In the genomic region with DNA sequence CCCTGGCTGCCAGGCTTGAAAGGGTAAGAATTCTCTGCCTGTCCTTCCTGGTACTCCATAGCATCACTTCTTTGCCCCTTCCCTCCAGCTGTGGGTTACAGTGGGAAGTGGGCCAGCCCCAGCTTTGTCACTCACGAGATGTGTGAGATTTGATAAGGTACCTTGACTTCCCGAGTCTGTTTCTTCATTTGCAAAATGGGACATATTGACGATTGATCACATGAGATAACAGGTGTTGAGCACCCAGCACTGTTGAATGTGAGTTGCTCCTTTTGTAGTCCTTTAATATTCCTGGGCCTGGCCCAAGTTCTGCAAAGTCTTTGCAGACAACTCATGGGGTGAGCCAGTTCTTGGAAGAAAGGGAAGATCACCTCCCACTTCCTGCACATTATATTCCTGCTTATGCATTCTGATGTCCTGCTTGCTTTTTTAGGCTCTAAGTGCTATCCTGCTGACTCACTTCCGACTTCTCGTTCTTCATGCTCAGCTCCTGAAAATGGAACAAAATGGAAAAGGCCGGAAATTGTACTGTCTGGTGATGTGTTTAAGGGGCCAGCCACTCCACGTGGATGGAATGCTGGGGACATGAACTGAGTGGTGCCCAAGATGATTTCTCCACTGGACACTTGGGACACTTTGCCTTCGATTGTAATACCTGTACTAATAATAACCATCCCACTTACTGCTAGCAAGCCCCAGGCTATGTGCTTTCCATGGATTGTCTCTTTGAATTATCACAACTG, we compare ENCODE assay signal across 1 cellular context.
TF ChIP-seq lines count a peak whose summit lies in the region.

No MANE protein-coding gene starts in this region.

TF ChIP-seq in K562, 482 proteins besides CTCF, POLR2A, EP300 and RAD21 (continued from another document and continues in another):
- TF ChIP-seq ZNF277 (CRISPR knock-in tag; IDR thresholded peaks at IDR 0.05; ENCODE audit: borderline replicate concordance) (no peak), SUPT5H (IDR thresholded peaks at IDR 0.05) (no peak), ZNF24 (IDR thresholded peaks at IDR 0.05) (no peak), NFE2L1 (tag; IDR thresholded peaks at IDR 0.05; ENCODE audit: borderline replicate concordance, low read depth) (no peak), KDM2B (CRISPR knock-in tag; IDR thresholded peaks at IDR 0.05) (no peak), EP400 (IDR thresholded peaks at IDR 0.05) (peak; percentile 67), HNRNPUL1 (IDR thresholded peaks at IDR 0.05; ENCODE audit: low read length) (no peak), FOXJ3 (CRISPR knock-in tag; IDR thresholded peaks at IDR 0.05) (no peak), SIN3A (IDR thresholded peaks at IDR 0.05; ENCODE audit: borderline replicate concordance in 2 of 2, control insufficient read depth in 1 of 2, low read depth in 2 of 2, low read length in 2 of 2) (no peak), ZNF431 (CRISPR knock-in tag; IDR thresholded peaks at IDR 0.05) (no peak), ASH1L (IDR thresholded peaks at IDR 0.05; ENCODE audit: borderline replicate concordance, low read depth, partially characterized antibody) (no peak), PHF8 (IDR thresholded peaks at IDR 0.05; ENCODE audit: borderline replicate concordance, low read length) (peak; percentile 30; the same call in 1 of the 2 replicates), ZNF140 (CRISPR knock-in tag; IDR thresholded peaks at IDR 0.05) (no peak), MCM5 (IDR thresholded peaks at IDR 0.05; ENCODE audit: low read depth) (no peak), PHB (CRISPR knock-in tag; IDR thresholded peaks at IDR 0.05) (no peak), EHMT2 (IDR thresholded peaks at IDR 0.05) (no peak; the same call in 1 of the 2 replicates), ZNF586 (CRISPR knock-in tag; conservative IDR thresholded peaks at IDR 0.05) (no peak), SAP30 (IDR thresholded peaks at IDR 0.05; ENCODE audit: borderline replicate concordance, insufficient read depth, low read depth, low read length, poor library complexity, severe bottlenecking) (no peak), RERE (CRISPR knock-in tag; IDR thresholded peaks at IDR 0.05; ENCODE audit: borderline replicate concordance) (no peak), STAT6 (CRISPR knock-in tag; IDR thresholded peaks at IDR 0.05) (no peak), CHD2 (IDR thresholded peaks at IDR 0.05; ENCODE audit: low read depth, low read length) (no peak), NFXL1 (CRISPR knock-in tag; IDR thresholded peaks at IDR 0.05) (no peak), ZKSCAN3 (CRISPR knock-in tag; IDR thresholded peaks at IDR 0.05) (no peak), ZNF518B (CRISPR knock-in tag; IDR thresholded peaks at IDR 0.05) (no peak), FOXP1 (CRISPR knock-in tag; IDR thresholded peaks at IDR 0.05) (no peak), MNT (conservative IDR thresholded peaks at IDR 0.05) (peak; percentile 71 to 76), ZFP30 (CRISPR knock-in tag; IDR thresholded peaks at IDR 0.05; ENCODE audit: borderline replicate concordance) (no peak), GABPB2 (CRISPR knock-in tag; conservative IDR thresholded peaks at IDR 0.05) (no peak), ZZZ3 (IDR thresholded peaks at IDR 0.05) (no peak), HDAC2 (IDR thresholded peaks at IDR 0.05) (no peak), THAP7 (CRISPR knock-in tag; IDR thresholded peaks at IDR 0.05) (no peak), FOXM1 (IDR thresholded peaks at IDR 0.05; ENCODE audit: low read depth) (peak; percentile 8; the same call in 1 of the 2 replicates), FOXM1 (CRISPR knock-in tag; IDR thresholded peaks at IDR 0.05; ENCODE audit: low read depth) (no peak), ZNF644 (tag; IDR thresholded peaks at IDR 0.05; ENCODE audit: low read depth) (0 out of 2 replicates have a peak, but pooled peaks have one; percentile 62), ZNF12 (CRISPR knock-in tag; IDR thresholded peaks at IDR 0.05) (no peak), ERF (CRISPR knock-in tag; IDR thresholded peaks at IDR 0.05) (no peak; the same call in 1 of the 2 replicates), TARDBP (IDR thresholded peaks at IDR 0.05) (no peak), MLLT1 (IDR thresholded peaks at IDR 0.05) (no peak), CBX8 (IDR thresholded peaks at IDR 0.05; ENCODE audit: borderline replicate concordance, extremely low read depth, low read depth, low read length, poor library complexity, severe bottlenecking) (no peak), ZNF444 (CRISPR knock-in tag; IDR thresholded peaks at IDR 0.05) (no peak)
- TF ChIP-seq, protein P1, sequence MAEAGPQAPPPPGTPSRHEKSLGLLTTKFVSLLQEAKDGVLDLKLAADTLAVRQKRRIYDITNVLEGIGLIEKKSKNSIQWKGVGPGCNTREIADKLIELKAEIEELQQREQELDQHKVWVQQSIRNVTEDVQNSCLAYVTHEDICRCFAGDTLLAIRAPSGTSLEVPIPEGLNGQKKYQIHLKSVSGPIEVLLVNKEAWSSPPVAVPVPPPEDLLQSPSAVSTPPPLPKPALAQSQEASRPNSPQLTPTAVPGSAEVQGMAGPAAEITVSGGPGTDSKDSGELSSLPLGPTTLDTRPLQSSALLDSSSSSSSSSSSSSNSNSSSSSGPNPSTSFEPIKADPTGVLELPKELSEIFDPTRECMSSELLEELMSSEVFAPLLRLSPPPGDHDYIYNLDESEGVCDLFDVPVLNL (CRISPR knock-in tag; IDR thresholded peaks at IDR 0.05; ENCODE audit: low read depth): no peak
